17 cellular contexts compared by ENCODE assay signal in the genomic region with DNA sequence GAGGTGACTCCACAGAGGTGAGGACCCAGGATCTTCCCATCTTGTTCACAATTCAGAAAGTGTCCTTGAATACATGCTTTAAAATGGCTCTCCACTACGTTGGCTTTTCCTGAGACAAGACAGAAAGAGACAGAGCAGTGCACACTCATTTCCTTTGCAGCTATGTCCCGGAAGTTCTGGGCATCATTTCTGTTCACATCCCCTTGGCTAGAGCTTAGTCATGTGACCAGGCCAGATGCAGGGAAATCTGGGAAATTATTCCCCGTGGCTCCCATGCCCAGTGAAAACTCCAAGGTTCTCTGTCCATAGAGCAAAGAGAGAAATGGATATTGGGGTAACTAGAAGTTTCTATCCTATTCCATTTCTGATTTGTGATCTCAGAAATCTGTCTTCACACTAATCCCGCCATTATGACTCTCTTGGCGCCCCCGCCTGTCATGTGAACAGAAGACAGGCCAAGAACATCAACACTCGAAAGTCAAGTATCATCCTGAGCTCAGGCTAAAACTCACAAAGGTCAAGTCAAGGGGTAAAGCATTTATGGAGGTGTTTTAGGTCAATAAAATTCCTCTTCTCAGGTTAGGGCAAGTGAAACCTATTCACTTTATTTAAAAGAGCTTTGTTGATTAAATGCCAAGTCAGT.
A peak's percentile ranks its signal among the peaks of the same experiment; 100 is the strongest.
DNase-seq lines count a peak whose midpoint lies in the region; ATAC-seq lines count a peak whose summit lies in the region.
"Had no signal": no experiment of that assay in that cellular context is flagged by ENCODE, and none has a peak within 500 bp of the region (broad histone marks: within the 10 kb centered on the region; RNA-seq: fewer than 3 reads in every experiment).

No MANE protein-coding gene starts in this region.

- no peak overlapping the region for H2AK5ac ChIP-seq in mesendoderm (ENCODE audit: low read length)

- no peaks in the 10 kb centered on the region for H3K4me1 Mint-ChIP-seq in T-helper 17 cell

- no peaks in the 10 kb centered on the region for H3K79me1 ChIP-seq in mesendoderm (ENCODE audit: low read length)

- no peak overlapping the region for H3K23ac ChIP-seq in mesendoderm (ENCODE audit: low read length)

- H3K27me3 ChIP-seq in mesendoderm (ENCODE audit: insufficient read depth, low read length, poor library complexity), result no peaks in the 10 kb centered on the region

- H3K79me2 ChIP-seq in mesendoderm (ENCODE audit: control insufficient read depth, insufficient read depth, low read length), result no peaks in the 10 kb centered on the region

- no peaks in the 10 kb centered on the region for H3K4me1 ChIP-seq in mesendoderm (ENCODE audit: control insufficient read depth, low read depth, low read length)

- H3K36me3 Mint-ChIP-seq in T-helper 17 cell (ENCODE audit: low read depth), result no peaks in the 10 kb centered on the region
- H3K36me3 Mint-ChIP-seq: activated naive CD8-positive, alpha-beta T cell; CD8-positive, alpha-beta T cell had no signal

- no peak for ATAC-seq in T-helper 17 cell
- ATAC-seq in HG02981 (IDR thresholded peaks at IDR 0.05; ENCODE audit: unreplicated experiment), result no peak
- ATAC-seq: CD8-positive, alpha-beta T cell; left lobe of liver had no signal

- H3K9ac ChIP-seq in mesendoderm (ENCODE audit: low read length), result no peak overlapping the region

- no peak overlapping the region for H3K18ac ChIP-seq in mesendoderm (ENCODE audit: low read length)

- no peak overlapping the region for H2BK120ac ChIP-seq in mesendoderm (ENCODE audit: low read depth, low read length)

- no peak overlapping the region for H2BK15ac ChIP-seq in mesendoderm (replicated peaks; ENCODE audit: low read depth)

- peaks cover 33% of the 10 kb centered on the region for H3K27me3 Mint-ChIP-seq in T-helper 17 cell

- WGBS in mesendoderm (ENCODE audit: extremely low coverage, insufficient coverage, low lambda C conversion rate), result no CpG with 5 or more reads among the region's 7 CpGs

- H4K8ac ChIP-seq in mesendoderm (ENCODE audit: low read depth, low read length), result no peak overlapping the region

- H3K36me3 ChIP-seq in mesendoderm (ENCODE audit: control insufficient read depth, insufficient read depth, low read length), result no peaks in the 10 kb centered on the region

- no peak overlapping the region for H2BK5ac ChIP-seq in mesendoderm (ENCODE audit: low read length)

- no peak overlapping the region for H3K56ac ChIP-seq in mesendoderm (ENCODE audit: low read length)

- no peak overlapping the region for H3K4me2 ChIP-seq in mesendoderm (ENCODE audit: low read length)

- no peak overlapping the region for H4K5ac ChIP-seq in mesendoderm (ENCODE audit: low read length)

- H3K27ac ChIP-seq in mesendoderm (ENCODE audit: low read depth, low read length), result no peak overlapping the region

- no peak overlapping the region for H3K4ac ChIP-seq in mesendoderm (ENCODE audit: low read depth, low read length)

- no peak overlapping the region for H3K4me3 Mint-ChIP-seq in T-helper 17 cell
- H3K4me3 Mint-ChIP-seq: activated naive CD8-positive, alpha-beta T cell; CD8-positive, alpha-beta T cell had no signal

- H3K9me3 ChIP-seq in T-helper 17 cell (ENCODE audit: control insufficient read depth, low read length, poor library complexity, severe bottlenecking), result no peaks in the 10 kb centered on the region

- no peak overlapping the region for H3K4me3 ChIP-seq in mesendoderm (ENCODE audit: low read length)

- peak; percentile 10 for DNase-seq in NCI-H82 (lab: John Stamatoyannopoulos, UW)
- DNase-seq in NCI-H82 treated with DMSO at 0.1 percent for 48 hours (lab: John Stamatoyannopoulos, UW; ENCODE audit: unreplicated experiment), result no peak
- peak; percentile 55 for DNase-seq in HT1080 (ENCODE audit: low read depth)
- DNase-seq in T-helper 17 cell, result no peak
- DNase-seq in mesendoderm, result peak; percentile 39
- no peak for DNase-seq in pons (ENCODE audit: low spot score)
- DNase-seq in NK-92 treated with Interleukin-12 subunit alpha and Interleukin-12 subunit beta, amount 100 ng/mL, for 24 hours (lab: John Stamatoyannopoulos, UW), result no peak
- DNase-seq: activated CD4-positive, alpha-beta T cell treated with anti-CD3 and anti-CD28 coated beads for 4 hours; activated T-cell treated with anti-CD3 and anti-CD28 coated beads, Interleukin-2, amount 50 U/mL, for 1 hour; CD8-positive, alpha-beta T cell; effector CD4-positive, alpha-beta T cell; NCI-H187 treated with DMSO at 0.1 percent for 48 hours; NCI-H524; stimulated activated CD4-positive, alpha-beta T cell treated with anti-CD3 and anti-CD28 coated beads, Interleukin-4, amount 100 ng/mL, for 4 hours had no signal

- H3K27ac Mint-ChIP-seq in T-helper 17 cell, result peak overlapping the region; percentile 45
- H3K27ac Mint-ChIP-seq: activated naive CD8-positive, alpha-beta T cell; CD8-positive, alpha-beta T cell had no signal

Comparison
In these comparisons a context has a peak if more than half of its experiments do, and no peak if none do; other contexts are left out.
1. DNase-seq: peak in NCI-H82 (single experiment), HT1080 (single experiment) and mesendoderm (single experiment); none in NCI-H82 treated with DMSO at 0.1 percent for 48 hours (single experiment), T-helper 17 cell (0 of 3), pons (single experiment) and NK-92 treated with Interleukin-12 subunit alpha and Interleukin-12 subunit beta, amount 100 ng/mL, for 24 hours (single experiment).